Comparison of ENCODE assay signal across 8 cellular contexts in the genomic region with DNA sequence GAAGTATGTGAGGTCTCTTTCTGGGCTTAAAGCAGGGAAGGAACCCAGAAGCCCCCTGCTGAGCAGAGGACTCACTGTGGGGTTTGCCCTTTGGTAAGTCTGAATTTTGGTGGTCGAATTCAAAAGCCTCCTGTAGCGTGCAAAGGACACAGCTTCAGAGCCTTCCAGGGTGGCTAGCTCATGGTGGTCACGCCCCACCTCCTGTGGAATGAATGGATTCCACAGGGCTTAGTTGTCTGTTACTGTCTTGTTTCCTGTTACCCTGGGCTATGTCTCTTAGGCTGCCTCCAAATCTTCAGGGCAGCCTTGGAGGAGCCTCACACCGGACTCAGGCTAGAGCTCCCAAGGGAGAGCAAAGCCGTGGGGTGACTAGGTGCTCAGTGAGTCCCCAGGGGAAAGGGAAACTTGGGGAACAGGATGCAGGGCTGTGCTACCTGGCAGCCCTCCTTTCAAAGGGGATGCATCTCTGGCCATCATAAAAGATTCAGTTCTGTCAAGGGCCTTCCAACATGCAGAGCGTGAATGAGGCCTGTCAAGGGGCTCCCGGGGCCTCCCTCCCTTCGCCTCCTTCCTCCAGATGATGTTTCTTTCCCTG.
A peak's percentile ranks its signal among the peaks of the same experiment; 100 is the strongest.
DNase-seq lines count a peak whose midpoint lies in the region; ATAC-seq and TF ChIP-seq lines count a peak whose summit lies in the region.

No MANE protein-coding gene starts in this region.

- POLR2A ChIA-PET in activated CD4-positive, alpha-beta T cell treated with anti-CD3 and anti-CD28 coated beads for 36 hours (lab: Charles Lee) = interaction anchor here (0.6 kb wide), 1 partner anchor 275 kb away, joined by 3 read pairs; no protein-coding TSS in a partner anchor
- POLR2A ChIA-PET in MCF 10A (lab: Yijun Ruan, JAX) = interaction anchor here (0.6 kb wide), 1 partner anchor 66 kb away, joined by 4 read pairs; no protein-coding TSS in a partner anchor

- CTCF ChIA-PET in activated CD4-positive, alpha-beta T cell treated with anti-CD3 and anti-CD28 coated beads for 36 hours (lab: Charles Lee) = interaction anchor here (0.6 to 7.9 kb wide), 39 partner anchors 9 to 1838 kb away, joined by 3 to 231 read pairs (median 3); no protein-coding TSS in a partner anchor
- CTCF ChIA-PET in MCF 10A (lab: Yijun Ruan, JAX) = interaction anchor here (0.5 to 12.1 kb wide), 48 partner anchors 9 to 1985 kb away, joined by 3 to 188 read pairs (median 4); a partner anchor contains a TSS

- no TSS peak for BruUV-seq in MCF 10A (replicated peaks; lab: Mats Ljungman, UMichigan)

- DNase-seq in activated CD4-positive, alpha-beta T cell treated with anti-CD3 and anti-CD28 coated beads, Interleukin-2, amount 10 ng/mL, durations not matched to agents 24 days and 14 days = no peak
- DNase-seq in activated CD4-positive, alpha-beta T cell treated with anti-CD3 and anti-CD28 coated beads for 36 hours = no peak
- DNase-seq in MCF 10A (ENCODE audit: unreplicated experiment) (peak; percentile 39), NCI-H446 treated with DMSO at 0.1 percent for 48 hours (lab: John Stamatoyannopoulos, UW) (no peak), HUDEP-2 (lab: John Stamatoyannopoulos, UW; ENCODE audit: unreplicated experiment in 76 of 76) (no peak), GF-D8 (lab: John Stamatoyannopoulos, UW) (no peak)
- DNase-seq in stimulated activated naive CD8-positive, alpha-beta T cell treated with anti-CD3 and anti-CD28 coated beads, Interleukin-15, amount 100 ng/mL, for 72 hours = no peak

- intact Hi-C loops in activated CD4-positive, alpha-beta T cell treated with anti-CD3 and anti-CD28 coated beads, Interleukin-2, amount 10 ng/mL, durations not matched to agents 24 days and 14 days (cut with micrococcal nuclease) = loop anchor here (2.0 to 5.0 kb wide), 2 partner anchors 175 to 1837 kb away; no protein-coding TSS in a partner anchor
- intact Hi-C loops in activated CD4-positive, alpha-beta T cell treated with anti-CD3 and anti-CD28 coated beads for 36 hours (cut with DNase I, micrococcal nuclease) = loop anchor here (1.0 to 10.0 kb wide), 4 partner anchors 175 to 1837 kb away; no protein-coding TSS in a partner anchor
- intact Hi-C loops in MCF 10A (cut with micrococcal nuclease) = loop anchor here (1.0 to 10.0 kb wide), 3 partner anchors 176 to 1837 kb away; no protein-coding TSS in a partner anchor

- peak overlapping the region; percentile 73 for H3K4me3 Mint-ChIP-seq in activated CD4-positive, alpha-beta T cell treated with anti-CD3 and anti-CD28 coated beads, Interleukin-2, amount 10 ng/mL, durations not matched to agents 24 days and 14 days
- H3K4me3 Mint-ChIP-seq in activated CD4-positive, alpha-beta T cell treated with anti-CD3 and anti-CD28 coated beads for 36 hours = no peak overlapping the region
- peak overlapping the region; percentile 47 for H3K4me3 Mint-ChIP-seq in MCF 10A (ENCODE audit: unreplicated experiment)
- peak overlapping the region; percentile 13 to 75 for H3K4me3 Mint-ChIP-seq in stimulated activated naive CD8-positive, alpha-beta T cell treated with anti-CD3 and anti-CD28 coated beads, Interleukin-15, amount 100 ng/mL, for 72 hours

- H3K9me3 Mint-ChIP-seq in activated CD4-positive, alpha-beta T cell treated with anti-CD3 and anti-CD28 coated beads, Interleukin-2, amount 10 ng/mL, durations not matched to agents 24 days and 14 days = no peaks in the 10 kb centered on the region
- H3K9me3 Mint-ChIP-seq in activated CD4-positive, alpha-beta T cell treated with anti-CD3 and anti-CD28 coated beads for 36 hours (ENCODE audit: low read depth) = no peaks in the 10 kb centered on the region
- H3K9me3 Mint-ChIP-seq in MCF 10A (ENCODE audit: unreplicated experiment) = no peaks in the 10 kb centered on the region
- H3K9me3 Mint-ChIP-seq in stimulated activated naive CD8-positive, alpha-beta T cell treated with anti-CD3 and anti-CD28 coated beads, Interleukin-15, amount 100 ng/mL, for 72 hours = no peaks in the 10 kb centered on the region

- H3K27me3 Mint-ChIP-seq in activated CD4-positive, alpha-beta T cell treated with anti-CD3 and anti-CD28 coated beads, Interleukin-2, amount 10 ng/mL, durations not matched to agents 24 days and 14 days = peaks cover 23% of the 10 kb centered on the region
- peaks cover 18% of the 10 kb centered on the region for H3K27me3 Mint-ChIP-seq in activated CD4-positive, alpha-beta T cell treated with anti-CD3 and anti-CD28 coated beads for 36 hours
- H3K27me3 Mint-ChIP-seq in MCF 10A (ENCODE audit: insufficient read depth, unreplicated experiment) = no peaks in the 10 kb centered on the region
- H3K27me3 Mint-ChIP-seq in stimulated activated naive CD8-positive, alpha-beta T cell treated with anti-CD3 and anti-CD28 coated beads, Interleukin-15, amount 100 ng/mL, for 72 hours = peaks cover 48% of the 10 kb centered on the region

- ATAC-seq in activated CD4-positive, alpha-beta T cell treated with anti-CD3 and anti-CD28 coated beads for 36 hours = no peak
- ATAC-seq in HG03378 (IDR thresholded peaks at IDR 0.05; ENCODE audit: unreplicated experiment) = peak; percentile 7
- peak; percentile 29 for ATAC-seq in stimulated activated naive CD8-positive, alpha-beta T cell treated with anti-CD3 and anti-CD28 coated beads, Interleukin-15, amount 100 ng/mL, for 72 hours

- H3K4me1 Mint-ChIP-seq in activated CD4-positive, alpha-beta T cell treated with anti-CD3 and anti-CD28 coated beads, Interleukin-2, amount 10 ng/mL, durations not matched to agents 24 days and 14 days = peaks cover 13% of the 10 kb centered on the region
- H3K4me1 Mint-ChIP-seq in activated CD4-positive, alpha-beta T cell treated with anti-CD3 and anti-CD28 coated beads for 36 hours = peaks cover 13% of the 10 kb centered on the region
- H3K4me1 Mint-ChIP-seq in MCF 10A (ENCODE audit: insufficient read depth, unreplicated experiment) = peaks cover 34% of the 10 kb centered on the region
- H3K4me1 Mint-ChIP-seq in stimulated activated naive CD8-positive, alpha-beta T cell treated with anti-CD3 and anti-CD28 coated beads, Interleukin-15, amount 100 ng/mL, for 72 hours = peaks cover 31% of the 10 kb centered on the region

- no peak overlapping the region for H3K27ac Mint-ChIP-seq in activated CD4-positive, alpha-beta T cell treated with anti-CD3 and anti-CD28 coated beads, Interleukin-2, amount 10 ng/mL, durations not matched to agents 24 days and 14 days
- H3K27ac Mint-ChIP-seq in activated CD4-positive, alpha-beta T cell treated with anti-CD3 and anti-CD28 coated beads for 36 hours = no peak overlapping the region
- H3K27ac Mint-ChIP-seq in MCF 10A (ENCODE audit: low read depth, unreplicated experiment) = peak overlapping the region; percentile 78
- H3K27ac Mint-ChIP-seq in stimulated activated naive CD8-positive, alpha-beta T cell treated with anti-CD3 and anti-CD28 coated beads, Interleukin-15, amount 100 ng/mL, for 72 hours = no peak overlapping the region

- TF ChIP-seq CTCF in MCF 10A (IDR thresholded peaks at IDR 0.05; ENCODE audit: unreplicated experiment) = no peak

- no peaks in the 10 kb centered on the region for H3K36me3 Mint-ChIP-seq in activated CD4-positive, alpha-beta T cell treated with anti-CD3 and anti-CD28 coated beads, Interleukin-2, amount 10 ng/mL, durations not matched to agents 24 days and 14 days (ENCODE audit: low read depth)
- H3K36me3 Mint-ChIP-seq in activated CD4-positive, alpha-beta T cell treated with anti-CD3 and anti-CD28 coated beads for 36 hours (ENCODE audit: low read depth) = no peaks in the 10 kb centered on the region
- H3K36me3 Mint-ChIP-seq in MCF 10A (ENCODE audit: insufficient read depth, unreplicated experiment) = peaks cover 5% of the 10 kb centered on the region
